Comparison of ENCODE assay signal across 1 cellular context in genomic region chr4:87006531-87007344, GRCh38.
TF ChIP-seq lines count a peak whose summit lies in the region.

No MANE protein-coding gene starts in this region.

TF ChIP-seq in HepG2, 621 proteins besides CTCF, POLR2A, EP300 and RAD21 (continued from another document and continues in another):
- TF ChIP-seq DBP (CRISPR knock-in tag; IDR thresholded peaks at IDR 0.05; ENCODE audit: not compliant biosample characterization) (peak; percentile 9), MEIS2 (CRISPR knock-in tag; IDR thresholded peaks at IDR 0.05) (peak; percentile 65; the same call in 1 of the 2 replicates), SYNCRIP (IDR thresholded peaks at IDR 0.05; ENCODE audit: insufficient read depth, low read depth, low read length) (no peak), PCBP1 (IDR thresholded peaks at IDR 0.05; ENCODE audit: borderline replicate concordance, low read depth, low read length) (peak; percentile 52; the same call in 1 of the 2 replicates), ZNF570 (CRISPR knock-in tag; IDR thresholded peaks at IDR 0.05; ENCODE audit: borderline replicate concordance) (no peak), PITX1 (CRISPR knock-in tag; IDR thresholded peaks at IDR 0.05) (peak; percentile 99), ETV6 (CRISPR knock-in tag; conservative IDR thresholded peaks at IDR 0.05) (peak; percentile 83; the same call in 1 of the 2 replicates), ZBTB3 (CRISPR knock-in tag; IDR thresholded peaks at IDR 0.05; ENCODE audit: borderline replicate concordance, low read depth) (peak; percentile 29; the same call in 1 of the 2 replicates), ZNF280D (CRISPR knock-in tag; IDR thresholded peaks at IDR 0.05) (peak; percentile 69; the same call in 1 of the 2 replicates), NFAT5 (CRISPR knock-in tag; IDR thresholded peaks at IDR 0.05) (no peak), NFATC3 (CRISPR knock-in tag; IDR thresholded peaks at IDR 0.05) (peak; percentile 89; the same call in 1 of the 2 replicates), ZNF670 (CRISPR knock-in tag; IDR thresholded peaks at IDR 0.05; ENCODE audit: borderline replicate concordance) (no peak), ZNF552 (CRISPR knock-in tag; IDR thresholded peaks at IDR 0.05; ENCODE audit: borderline replicate concordance) (0 out of 2 replicates have a peak, but pooled peaks have one; percentile 17), NR0B2 (CRISPR knock-in tag; IDR thresholded peaks at IDR 0.05) (no peak; the same call in 1 of the 2 replicates), ZNF644 (CRISPR knock-in tag; IDR thresholded peaks at IDR 0.05; ENCODE audit: low read depth) (no peak), BRD4 (CRISPR knock-in tag; IDR thresholded peaks at IDR 0.05) (no peak), ZNF44 (CRISPR knock-in tag; IDR thresholded peaks at IDR 0.05) (peak; percentile 90), ZBTB43 (CRISPR knock-in tag; conservative IDR thresholded peaks at IDR 0.05) (peak; percentile 55; the same call in 1 of the 2 replicates), ZBTB42 (CRISPR knock-in tag; IDR thresholded peaks at IDR 0.05) (peak; percentile 87; the same call in 1 of the 2 replicates), PHF8 (CRISPR knock-in tag; IDR thresholded peaks at IDR 0.05) (peak; percentile 65), ZFX (CRISPR knock-in tag; IDR thresholded peaks at IDR 0.05; ENCODE audit: low read depth) (peak; percentile 77), NONO (IDR thresholded peaks at IDR 0.05) (no peak), NONO (CRISPR knock-in tag; conservative IDR thresholded peaks at IDR 0.05) (peak; percentile 83), PREB (CRISPR knock-in tag; IDR thresholded peaks at IDR 0.05) (no peak), ZNF496 (CRISPR knock-in tag; IDR thresholded peaks at IDR 0.05; ENCODE audit: insufficient replicate concordance) (no peak), ZNF205 (CRISPR knock-in tag; IDR thresholded peaks at IDR 0.05) (no peak)
- TF ChIP-seq, protein P1, sequence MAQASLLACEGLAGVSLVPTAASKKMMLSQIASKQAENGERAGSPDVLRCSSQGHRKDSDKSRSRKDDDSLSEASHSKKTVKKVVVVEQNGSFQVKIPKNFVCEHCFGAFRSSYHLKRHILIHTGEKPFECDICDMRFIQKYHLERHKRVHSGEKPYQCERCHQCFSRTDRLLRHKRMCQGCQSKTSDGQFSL (CRISPR knock-in tag; IDR thresholded peaks at IDR 0.05): no peak
- TF ChIP-seq, protein P2, sequence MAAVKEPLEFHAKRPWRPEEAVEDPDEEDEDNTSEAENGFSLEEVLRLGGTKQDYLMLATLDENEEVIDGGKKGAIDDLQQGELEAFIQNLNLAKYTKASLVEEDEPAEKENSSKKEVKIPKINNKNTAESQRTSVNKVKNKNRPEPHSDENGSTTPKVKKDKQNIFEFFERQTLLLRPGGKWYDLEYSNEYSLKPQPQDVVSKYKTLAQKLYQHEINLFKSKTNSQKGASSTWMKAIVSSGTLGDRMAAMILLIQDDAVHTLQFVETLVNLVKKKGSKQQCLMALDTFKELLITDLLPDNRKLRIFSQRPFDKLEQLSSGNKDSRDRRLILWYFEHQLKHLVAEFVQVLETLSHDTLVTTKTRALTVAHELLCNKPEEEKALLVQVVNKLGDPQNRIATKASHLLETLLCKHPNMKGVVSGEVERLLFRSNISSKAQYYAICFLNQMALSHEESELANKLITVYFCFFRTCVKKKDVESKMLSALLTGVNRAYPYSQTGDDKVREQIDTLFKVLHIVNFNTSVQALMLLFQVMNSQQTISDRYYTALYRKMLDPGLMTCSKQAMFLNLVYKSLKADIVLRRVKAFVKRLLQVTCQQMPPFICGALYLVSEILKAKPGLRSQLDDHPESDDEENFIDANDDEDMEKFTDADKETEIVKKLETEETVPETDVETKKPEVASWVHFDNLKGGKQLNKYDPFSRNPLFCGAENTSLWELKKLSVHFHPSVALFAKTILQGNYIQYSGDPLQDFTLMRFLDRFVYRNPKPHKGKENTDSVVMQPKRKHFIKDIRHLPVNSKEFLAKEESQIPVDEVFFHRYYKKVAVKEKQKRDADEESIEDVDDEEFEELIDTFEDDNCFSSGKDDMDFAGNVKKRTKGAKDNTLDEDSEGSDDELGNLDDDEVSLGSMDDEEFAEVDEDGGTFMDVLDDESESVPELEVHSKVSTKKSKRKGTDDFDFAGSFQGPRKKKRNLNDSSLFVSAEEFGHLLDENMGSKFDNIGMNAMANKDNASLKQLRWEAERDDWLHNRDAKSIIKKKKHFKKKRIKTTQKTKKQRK (IDR thresholded peaks at IDR 0.05; ENCODE audit: low read length): no peak
- TF ChIP-seq, protein P3, sequence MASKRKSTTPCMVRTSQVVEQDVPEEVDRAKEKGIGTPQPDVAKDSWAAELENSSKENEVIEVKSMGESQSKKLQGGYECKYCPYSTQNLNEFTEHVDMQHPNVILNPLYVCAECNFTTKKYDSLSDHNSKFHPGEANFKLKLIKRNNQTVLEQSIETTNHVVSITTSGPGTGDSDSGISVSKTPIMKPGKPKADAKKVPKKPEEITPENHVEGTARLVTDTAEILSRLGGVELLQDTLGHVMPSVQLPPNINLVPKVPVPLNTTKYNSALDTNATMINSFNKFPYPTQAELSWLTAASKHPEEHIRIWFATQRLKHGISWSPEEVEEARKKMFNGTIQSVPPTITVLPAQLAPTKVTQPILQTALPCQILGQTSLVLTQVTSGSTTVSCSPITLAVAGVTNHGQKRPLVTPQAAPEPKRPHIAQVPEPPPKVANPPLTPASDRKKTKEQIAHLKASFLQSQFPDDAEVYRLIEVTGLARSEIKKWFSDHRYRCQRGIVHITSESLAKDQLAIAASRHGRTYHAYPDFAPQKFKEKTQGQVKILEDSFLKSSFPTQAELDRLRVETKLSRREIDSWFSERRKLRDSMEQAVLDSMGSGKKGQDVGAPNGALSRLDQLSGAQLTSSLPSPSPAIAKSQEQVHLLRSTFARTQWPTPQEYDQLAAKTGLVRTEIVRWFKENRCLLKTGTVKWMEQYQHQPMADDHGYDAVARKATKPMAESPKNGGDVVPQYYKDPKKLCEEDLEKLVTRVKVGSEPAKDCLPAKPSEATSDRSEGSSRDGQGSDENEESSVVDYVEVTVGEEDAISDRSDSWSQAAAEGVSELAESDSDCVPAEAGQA (IDR thresholded peaks at IDR 0.05; ENCODE audit: low read depth): no peak
- TF ChIP-seq, protein P3 (CRISPR knock-in tag; IDR thresholded peaks at IDR 0.05; ENCODE audit: borderline replicate concordance): no peak
